Comparison of ENCODE assay signal across 19 cellular contexts in genomic region chr1:31586376-31587327, GRCh38. TPM values are rescaled to one million over a fixed set of nuclear protein-coding genes. Genes with fewer than 3 reads are reported as not detected.
DNase-seq lines count a peak whose midpoint lies in the region; ATAC-seq and TF ChIP-seq lines count a peak whose summit lies in the region.
"Had no signal": no experiment of that assay in that cellular context is flagged by ENCODE, and none has a peak within 500 bp of the region (broad histone marks: within the 10 kb centered on the region; RNA-seq: fewer than 3 reads in every experiment).

No MANE protein-coding gene starts in this region.

- TF ChIP-seq CTCF in GM20000 (IDR thresholded peaks at IDR 0.05; ENCODE audit: extremely low read depth, missing control alignments) (no peak), adrenal gland (IDR thresholded peaks at IDR 0.05) (no peak)

- no peak overlapping the region for H3K4me2 ChIP-seq in mesenchymal stem cell (ENCODE audit: low read length, poor library complexity, severe bottlenecking)

- H2AFZ ChIP-seq in mesenchymal stem cell (ENCODE audit: low read depth, low read length), result no peak overlapping the region

- no peaks in the 10 kb centered on the region for H3K36me3 Mint-ChIP-seq in activated naive CD4-positive, alpha-beta T cell treated with anti-CD3 and anti-CD28 coated beads for 36 hours (ENCODE audit: low read depth)
- H3K36me3 Mint-ChIP-seq: activated naive CD8-positive, alpha-beta T cell treated with anti-CD3 and anti-CD28 coated beads for 36 hours had no signal

- peaks cover 2% of the 10 kb centered on the region for H3K4me1 Mint-ChIP-seq in activated naive CD4-positive, alpha-beta T cell treated with anti-CD3 and anti-CD28 coated beads for 36 hours (ENCODE audit: low read depth)
- H3K4me1 Mint-ChIP-seq: activated naive CD8-positive, alpha-beta T cell treated with anti-CD3 and anti-CD28 coated beads for 36 hours had no signal

- no peak overlapping the region for H3K27ac Mint-ChIP-seq in activated naive CD4-positive, alpha-beta T cell treated with anti-CD3 and anti-CD28 coated beads for 36 hours
- H3K27ac Mint-ChIP-seq: activated naive CD8-positive, alpha-beta T cell treated with anti-CD3 and anti-CD28 coated beads for 36 hours; stimulated activated naive CD8-positive, alpha-beta T cell treated with anti-CD3 and anti-CD28 coated beads, Interleukin-15, Interleukin-2, amounts not matched to agents 100 ng/mL and 50 ng/mL, for 24 hours had no signal

- H2BK12ac ChIP-seq in mesenchymal stem cell (ENCODE audit: low read length in 2 of 2), result peak overlapping the region in 1 of 2 experiments; percentile 12

- H3K4ac ChIP-seq in mesenchymal stem cell (ENCODE audit: low read depth in 1 of 2, low read length in 2 of 2), result no peak overlapping the region

- H4K8ac ChIP-seq in mesenchymal stem cell (ENCODE audit: low read length), result no peak overlapping the region

- no peak overlapping the region for H3K23ac ChIP-seq in mesenchymal stem cell (ENCODE audit: low read length in 2 of 2)

- no peaks in the 10 kb centered on the region for H3K9me3 Mint-ChIP-seq in activated naive CD4-positive, alpha-beta T cell treated with anti-CD3 and anti-CD28 coated beads for 36 hours
- H3K9me3 Mint-ChIP-seq: activated naive CD8-positive, alpha-beta T cell treated with anti-CD3 and anti-CD28 coated beads for 36 hours; stimulated activated naive CD8-positive, alpha-beta T cell treated with anti-CD3 and anti-CD28 coated beads, Interleukin-15, Interleukin-2, amounts not matched to agents 100 ng/mL and 50 ng/mL, for 24 hours had no signal

- no peak overlapping the region for H2BK15ac ChIP-seq in mesenchymal stem cell (ENCODE audit: low read depth, poor library complexity, severe bottlenecking)

- no peak for ATAC-seq in GM19455 (IDR thresholded peaks at IDR 0.05; ENCODE audit: unreplicated experiment)
- no peak for ATAC-seq in HG02571 (IDR thresholded peaks at IDR 0.05; ENCODE audit: unreplicated experiment)

- peaks cover 10% of the 10 kb centered on the region for H3K79me1 ChIP-seq in mesenchymal stem cell (replicated peaks; ENCODE audit: low read length, poor library complexity, severe bottlenecking)

- no peak for TF ChIP-seq POLR2A in adrenal gland (IDR thresholded peaks at IDR 0.05)

- no peak overlapping the region for H3K4me3 Mint-ChIP-seq in activated naive CD4-positive, alpha-beta T cell treated with anti-CD3 and anti-CD28 coated beads for 36 hours
- H3K4me3 Mint-ChIP-seq: activated naive CD8-positive, alpha-beta T cell treated with anti-CD3 and anti-CD28 coated beads for 36 hours; stimulated activated naive CD8-positive, alpha-beta T cell treated with anti-CD3 and anti-CD28 coated beads, Interleukin-15, Interleukin-2, amounts not matched to agents 100 ng/mL and 50 ng/mL, for 24 hours had no signal

- CTCF ChIA-PET in activated naive CD4-positive, alpha-beta T cell treated with anti-CD3 and anti-CD28 coated beads for 36 hours (lab: Charles Lee), result interaction anchor here (1.6 kb wide), 1 partner anchor 119 kb away, joined by 3 read pairs; no protein-coding TSS in a partner anchor

- 77 to 88% (median 81%) methylated on average over 13 to 47 of the region's 47 CpGs for WGBS in adrenal gland, 4 donors
- 69% methylated on average over 47 of the region's 47 CpGs for WGBS in mesenchymal stem cell

- peaks cover 27 to 52% of the 10 kb centered on the region in 2 donors for H3K4me1 ChIP-seq in adrenal gland (replicated peaks in 1 of 2)
- peaks cover 60% of the 10 kb centered on the region for H3K4me1 ChIP-seq in mesenchymal stem cell (ENCODE audit: control insufficient read depth, insufficient read depth, low read depth, low read length)
- H3K4me1 ChIP-seq in stomach smooth muscle (ENCODE audit: control insufficient read depth, insufficient read depth, low read length), result peaks cover 77% of the 10 kb centered on the region

- peaks cover 14% of the 10 kb centered on the region for H3K27me3 Mint-ChIP-seq in activated naive CD4-positive, alpha-beta T cell treated with anti-CD3 and anti-CD28 coated beads for 36 hours (ENCODE audit: low read depth)

- H3K9me3 ChIP-seq in adrenal gland (replicated peaks in 1 of 3) (no peaks in the 10 kb centered on the region), mesenchymal stem cell (ENCODE audit: control insufficient read depth, low read length) (no peaks in the 10 kb centered on the region), stomach smooth muscle (ENCODE audit: control insufficient read depth in 2 of 2, low read length in 2 of 2) (no peaks in the 10 kb centered on the region)

- no peak overlapping the region for H2BK120ac ChIP-seq in mesenchymal stem cell (ENCODE audit: low read depth, low read length)

- no peaks in the 10 kb centered on the region for H3K27me3 ChIP-seq in adrenal gland
- peaks cover 0 to 8% of the 10 kb centered on the region in 2 experiments for H3K27me3 ChIP-seq in mesenchymal stem cell (ENCODE audit: control insufficient read depth in 1 of 2, insufficient read depth in 1 of 2, low read length in 2 of 2)
- no peaks in the 10 kb centered on the region for H3K27me3 ChIP-seq in stomach smooth muscle (ENCODE audit: control insufficient read depth in 1 of 2, insufficient read depth in 2 of 2, low read length in 2 of 2)

- H3K36me3 ChIP-seq in adrenal gland (replicated peaks in 1 of 2), result no peaks in the 10 kb centered on the region
- H3K36me3 ChIP-seq in mesenchymal stem cell (ENCODE audit: control insufficient read depth in 1 of 2, insufficient read depth in 2 of 2, low read depth in 1 of 2, low read length in 2 of 2), result peaks cover 0 to 56% of the 10 kb centered on the region in 2 experiments
- peaks cover 21 to 22% of the 10 kb centered on the region in 2 donors for H3K36me3 ChIP-seq in stomach smooth muscle (ENCODE audit: control insufficient read depth in 2 of 2, insufficient read depth in 2 of 2, low read length in 2 of 2)

- H3K9ac ChIP-seq in mesenchymal stem cell (ENCODE audit: low read length) (no peak overlapping the region), stomach smooth muscle (ENCODE audit: low read length in 2 of 2) (peak overlapping the region in 1 of 2 donors; percentile 17)

- DNase-seq in GM20000 (ENCODE audit: low spot score) (peak; percentile 21), adrenal gland (peak in 1 of 7 donors; percentile 51), mesenchymal stem cell (no peak)
- DNase-seq in stimulated activated CD4-positive, alpha-beta T cell treated with anti-CD3 and anti-CD28 coated beads, Interleukin-15, amount 100 ng/mL, for 24 hours, result no peak
- no peak for DNase-seq in activated naive CD4-positive, alpha-beta T cell treated with anti-CD3 and anti-CD28 coated beads for 36 hours
- DNase-seq: activated naive CD8-positive, alpha-beta T cell treated with anti-CD3 and anti-CD28 coated beads for 36 hours; activated T-cell treated with anti-CD3 and anti-CD28 coated beads, Interleukin-2, amount 50 U/mL, for 1 hour; Kasumi-1; midbrain; NCI-H1694; NCI-H226; NK-92 treated with Interleukin-12 subunit alpha and Interleukin-12 subunit beta, amount 100 ng/mL, for 24 hours; SIG-M5 had no signal

- H3K27ac ChIP-seq in adrenal gland, result peak overlapping the region in 3 of 5 donors; percentile 17 to 83 (median 78)
- H3K27ac ChIP-seq in mesenchymal stem cell (ENCODE audit: low read length, poor library complexity, severe bottlenecking), result no peak overlapping the region
- peak overlapping the region; percentile 99 for H3K27ac ChIP-seq in stomach smooth muscle (ENCODE audit: low read length)

- no peak overlapping the region for H3K18ac ChIP-seq in mesenchymal stem cell (ENCODE audit: low read depth in 1 of 2, low read length in 2 of 2)

- peak overlapping the region in 1 of 2 experiments; percentile 45 for H3K14ac ChIP-seq in mesenchymal stem cell (ENCODE audit: low read length in 2 of 2)

- no peak overlapping the region for H3K4me3 ChIP-seq in adrenal gland
- H3K4me3 ChIP-seq in mesenchymal stem cell (ENCODE audit: insufficient read depth in 1 of 2, low read depth in 1 of 2, low read length in 2 of 2), result no peak overlapping the region
- H3K4me3 ChIP-seq in stomach smooth muscle (ENCODE audit: low read length in 2 of 2), result no peak overlapping the region

- no peak overlapping the region for H2BK5ac ChIP-seq in mesenchymal stem cell (ENCODE audit: low read depth, low read length, poor library complexity, severe bottlenecking)

- H2AK5ac ChIP-seq in mesenchymal stem cell (ENCODE audit: low read length, severe bottlenecking), result peak overlapping the region; percentile 3

- no peak overlapping the region for H4K91ac ChIP-seq in mesenchymal stem cell (ENCODE audit: low read length)

- intact Hi-C loops in adrenal gland (cut with DNase I), result no loop called here
- intact Hi-C loops in activated naive CD4-positive, alpha-beta T cell treated with anti-CD3 and anti-CD28 coated beads for 36 hours (cut with micrococcal nuclease), result no loop called here

RNA-seq across cellular contexts. Expression of gene TINAGL1, which starts 10.3 kb away (rescaled TPM):
- 100 to 1,000 TPM in 4 of 8 donors, 10 to 100 TPM in 4; 31.7 to 294 (median 98.6) TPM for total RNA-seq in adrenal gland
- polyA plus RNA-seq in adrenal gland, result 100 to 1,000 TPM in 1 of 3 donors, 10 to 100 TPM in 2; 22.7 to 146 (median 89.5) TPM
- 0.47 TPM for polyA plus RNA-seq in mesenchymal stem cell (2013, experiment 1 of 2)
- 0.47 TPM for polyA plus RNA-seq in mesenchymal stem cell (2013, experiment 2 of 2)
- not detected for total RNA-seq in activated naive CD4-positive, alpha-beta T cell treated with anti-CD3 and anti-CD28 coated beads for 36 hours
- total RNA-seq: activated naive CD8-positive, alpha-beta T cell treated with anti-CD3 and anti-CD28 coated beads for 36 hours had no signal

RNA-seq across cellular contexts. Expression of gene HCRTR1, which starts 30.8 kb away (rescaled TPM):
- total RNA-seq in adrenal gland, result 1 to 10 TPM in 2 of 8 donors, under 1 TPM in 1, not detected in 5; 0.98 to 2.8 (median 1.7) TPM
- polyA plus RNA-seq in adrenal gland, result 1 to 10 TPM in 1 of 3 donors, under 1 TPM in 2; 0.18 to 3.5 (median 0.67) TPM
- not detected for polyA plus RNA-seq in mesenchymal stem cell (2013, experiment 1 of 2)
- not detected for polyA plus RNA-seq in mesenchymal stem cell (2013, experiment 2 of 2)
- not detected for total RNA-seq in activated naive CD4-positive, alpha-beta T cell treated with anti-CD3 and anti-CD28 coated beads for 36 hours
- total RNA-seq: activated naive CD8-positive, alpha-beta T cell treated with anti-CD3 and anti-CD28 coated beads for 36 hours; skeletal muscle tissue had no signal
- polyA plus RNA-seq: BJ had no signal

RNA-seq across cellular contexts. Expression of gene PEF1, which starts 58.0 kb away (rescaled TPM):
- 100 to 1,000 TPM in 2 of 8 donors, 10 to 100 TPM in 6; 71.1 to 132 (median 86.5) TPM for total RNA-seq in adrenal gland
- polyA plus RNA-seq in adrenal gland, result 10 to 100 TPM; 58.2 to 87.1 (median 68.9) TPM
- polyA plus RNA-seq in mesenchymal stem cell (2013, experiment 1 of 2), result 56.0 TPM
- 55.6 TPM for polyA plus RNA-seq in mesenchymal stem cell (2013, experiment 2 of 2)
- 10 to 100 TPM; 79.6 to 80.6 TPM for total RNA-seq in activated naive CD4-positive, alpha-beta T cell treated with anti-CD3 and anti-CD28 coated beads for 36 hours

Comparison
In these comparisons a context has a peak if more than half of its experiments do, and no peak if none do; other contexts are left out.
1. RNA of gene TINAGL1, which starts 10.3 kb away (total RNA-seq): 31.7 to 294 TPM in adrenal gland; not detected in activated naive CD4-positive, alpha-beta T cell treated with anti-CD3 and anti-CD28 coated beads for 36 hours; every median in the first group is over 10 times any median in the second.